Comparison of ENCODE assay signal across 1 cellular context in genomic region chr3:23916152-23916885, GRCh38.
TF ChIP-seq lines count a peak whose summit lies in the region.

No MANE protein-coding gene starts in this region.

TF ChIP-seq in SK-N-SH, 30 proteins besides CTCF, POLR2A, EP300 and RAD21 (continued from another document):
- TF ChIP-seq MEF2A (IDR thresholded peaks at IDR 0.05; ENCODE audit: borderline replicate concordance, low read depth) = no peak
- TF ChIP-seq YY1 (IDR thresholded peaks at IDR 0.05; ENCODE audit: low read depth) = no peak
- no peak for TF ChIP-seq USF1 (IDR thresholded peaks at IDR 0.05; ENCODE audit: borderline replicate concordance, low read depth)
- TF ChIP-seq FOXJ3 (CRISPR knock-in tag; IDR thresholded peaks at IDR 0.05) = no peak
- no peak for TF ChIP-seq TCF12 (IDR thresholded peaks at IDR 0.05)
